17 cellular contexts compared by ENCODE assay signal in the genomic region with DNA sequence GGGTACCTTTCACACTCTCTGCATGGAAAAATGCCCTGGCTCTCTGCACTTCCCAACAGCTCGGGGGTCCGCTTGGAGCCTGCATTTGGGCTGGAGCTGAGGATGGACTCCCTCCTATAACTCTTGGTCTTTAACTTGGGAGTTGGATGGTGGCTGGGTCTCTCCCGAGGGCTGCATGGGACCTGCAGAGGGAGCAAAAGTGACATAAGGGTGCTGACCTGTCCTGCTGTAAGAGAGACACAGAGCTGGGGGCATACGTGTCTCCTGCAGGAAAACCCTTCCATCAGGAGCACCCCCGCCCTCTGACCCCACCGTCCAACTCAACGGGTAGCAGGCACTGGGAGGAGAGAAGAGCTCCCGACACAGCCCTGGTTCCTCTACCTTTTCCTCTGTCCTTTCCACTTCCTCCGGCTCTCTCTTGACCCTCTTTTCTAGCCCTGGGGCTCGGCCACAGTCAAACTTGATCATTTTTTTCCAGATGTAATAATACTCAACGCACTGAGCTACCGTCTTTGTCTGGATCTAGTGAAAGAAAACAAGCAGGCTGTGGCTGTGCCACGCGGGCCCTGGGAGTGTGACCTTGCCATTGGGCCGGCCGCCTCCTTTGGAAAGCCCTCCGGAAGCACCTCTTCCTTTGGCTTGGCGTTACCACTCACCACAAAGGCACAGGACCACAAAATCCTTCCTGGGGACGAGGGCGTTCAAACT. TPM values are rescaled to one million over a fixed set of nuclear protein-coding genes. Genes with fewer than 3 reads are reported as not detected.
DNase-seq lines count a peak whose midpoint lies in the region; ATAC-seq and TF ChIP-seq lines count a peak whose summit lies in the region.
"Had no signal": no experiment of that assay in that cellular context is flagged by ENCODE, and none has a peak within 500 bp of the region (broad histone marks: within the 10 kb centered on the region; RNA-seq: fewer than 3 reads in every experiment).

No MANE protein-coding gene starts in this region.

- no peak overlapping the region for H3K27ac Mint-ChIP-seq in type B pancreatic cell
- H3K27ac Mint-ChIP-seq: dendritic cell treated with granulocyte-macrophage colony-stimulating factor and Interleukin-4, amounts not matched to agents 40 ng/mL and 50 ng/mL, for 4 days had no signal

- peak overlapping the region; percentile 16 for H3K9ac ChIP-seq in Loucy (ENCODE audit: low read depth, low read length, poor library complexity, severe bottlenecking)

- H3K4me2 ChIP-seq in Loucy (ENCODE audit: low read depth, low read length, poor library complexity, severe bottlenecking), result peak overlapping the region; percentile 42

- H3K4me1 ChIP-seq in Loucy (ENCODE audit: insufficient read depth, low read length, poor library complexity, severe bottlenecking) (peaks cover 45% of the 10 kb centered on the region), left ventricle myocardium inferior (peaks cover 34% of the 10 kb centered on the region)

- H3K4me3 ChIP-seq in Loucy (ENCODE audit: low read length, poor library complexity, severe bottlenecking) (peak overlapping the region; percentile 30), left ventricle myocardium inferior (no peak overlapping the region)

- no peaks in the 10 kb centered on the region for H3F3A ChIP-seq in Loucy (ENCODE audit: low read depth)

- TF ChIP-seq CTCF in GM13977 (IDR thresholded peaks at IDR 0.05; ENCODE audit: extremely low read depth, insufficient read depth, missing control alignments) (peak; percentile 4), Loucy (conservative IDR thresholded peaks at IDR 0.05; ENCODE audit: low read length) (no peak), left ventricle myocardium inferior (IDR thresholded peaks at IDR 0.05; ENCODE audit: borderline replicate concordance) (peak; percentile 18), type B pancreatic cell (conservative IDR thresholded peaks at IDR 0.05) (no peak)

- no peaks in the 10 kb centered on the region for H3K9me2 ChIP-seq in Loucy (replicated peaks; ENCODE audit: low read depth, low read length)

- intact Hi-C loops in left ventricle myocardium inferior (cut with micrococcal nuclease) (loop anchor here (10.0 kb wide), 1 partner anchor 73 kb away; no protein-coding TSS in a partner anchor), sciatic nerve (cut with DNase I) (loop anchor here (10.0 kb wide), 1 partner anchor 173 kb away; no protein-coding TSS in a partner anchor)

- ATAC-seq in sciatic nerve, result peak; percentile 20
- ATAC-seq in HG03025 (IDR thresholded peaks at IDR 0.05; ENCODE audit: low FRiP score, unreplicated experiment), result no peak

- no peaks in the 10 kb centered on the region for H3K36me3 ChIP-seq in Loucy (ENCODE audit: insufficient read depth, low read length)
- H3K36me3 ChIP-seq in left ventricle myocardium inferior, result no peaks in the 10 kb centered on the region

- peaks cover 27% of the 10 kb centered on the region for H3K27me3 Mint-ChIP-seq in type B pancreatic cell

- H3K9me3 Mint-ChIP-seq in type B pancreatic cell, result no peaks in the 10 kb centered on the region
- H3K9me3 Mint-ChIP-seq: dendritic cell treated with granulocyte-macrophage colony-stimulating factor and Interleukin-4, amounts not matched to agents 40 ng/mL and 50 ng/mL, for 4 days had no signal

- in situ Hi-C loops in GM13977 (cut with MboI; ENCODE audit: low pct_unique_long_range_greater_than_20kb, low sequenced_read_pairs, unreplicated experiment), result no loop called here

- H4K20me1 ChIP-seq in Loucy (ENCODE audit: insufficient read depth, low read length, poor library complexity, severe bottlenecking), result no peaks in the 10 kb centered on the region

- no peak overlapping the region; the same call in 1 of the 2 replicates for H2AFZ ChIP-seq in Loucy (ENCODE audit: low read length)

- H3K79me2 ChIP-seq in Loucy (ENCODE audit: insufficient read depth, low read length), result no peaks in the 10 kb centered on the region

- no peaks in the 10 kb centered on the region for H3K4me1 Mint-ChIP-seq in type B pancreatic cell (ENCODE audit: unreplicated experiment)

- H3K36me3 Mint-ChIP-seq in type B pancreatic cell, result no peaks in the 10 kb centered on the region

- H3K9me3 ChIP-seq in Loucy (ENCODE audit: insufficient read depth, low read depth, low read length) (no peaks in the 10 kb centered on the region), left ventricle myocardium inferior (replicated peaks) (no peaks in the 10 kb centered on the region)

- H3K27ac ChIP-seq in left ventricle myocardium inferior (replicated peaks), result peak overlapping the region; percentile 80

- no peak overlapping the region for H3K4me3 Mint-ChIP-seq in type B pancreatic cell
- H3K4me3 Mint-ChIP-seq: dendritic cell treated with granulocyte-macrophage colony-stimulating factor and Interleukin-4, amounts not matched to agents 40 ng/mL and 50 ng/mL, for 4 days had no signal

- no peaks in the 10 kb centered on the region for H3K27me3 ChIP-seq in Loucy (ENCODE audit: insufficient read depth, low read length, poor library complexity, severe bottlenecking)
- no peaks in the 10 kb centered on the region for H3K27me3 ChIP-seq in left ventricle myocardium inferior (ENCODE audit: low read depth)

- DNase-seq in GM13977 (ENCODE audit: low spot score) (no peak), left ventricle myocardium inferior (no peak), sciatic nerve (ENCODE audit: low spot score) (no peak), type B pancreatic cell (ENCODE audit: extremely low spot score, unreplicated experiment) (no peak)
- DNase-seq in activated naive CD4-positive, alpha-beta T cell treated with anti-CD3 and anti-CD28 coated beads, Interleukin-2, amount 50 U/mL, for 16 hours, result no peak
- DNase-seq: activated CD4-positive, CD25-positive, alpha-beta regulatory T cell treated with anti-CD3 and anti-CD28 coated beads, Interleukin-2, amount 50 U/mL, for 72 hours; DND-41; Kasumi-1; NCI-H2107; NCI-H526; SHP77 had no signal

RNA-seq across cellular contexts. Expression of a gene that starts 6.8 kb away (rescaled TPM):
- total RNA-seq in left ventricle myocardium inferior, result 120 TPM
- total RNA-seq in sciatic nerve, result 91.7 TPM
- total RNA-seq in type B pancreatic cell (ENCODE audit: low replicate concordance), result 63.0 and 80.6 TPM in 2 replicates

RNA-seq across cellular contexts. Expression of a gene that starts 37.6 kb away (rescaled TPM):
- total RNA-seq in left ventricle myocardium inferior (10.9 TPM), sciatic nerve (6.3 TPM), type B pancreatic cell (ENCODE audit: low replicate concordance) (9.6 and 21.2 TPM in 2 replicates)

RNA-seq across cellular contexts. Expression of a gene that starts 49.9 kb away (rescaled TPM):
- 0.30 TPM for total RNA-seq in left ventricle myocardium inferior
- not detected for total RNA-seq in sciatic nerve
- 1.2 and 1.3 TPM in 2 replicates for total RNA-seq in type B pancreatic cell (ENCODE audit: low replicate concordance)
- total RNA-seq: mesenteric fat pad had no signal

RNA-seq across cellular contexts. Expression of a gene that starts 51.3 kb away (rescaled TPM):
- 0.99 TPM for total RNA-seq in left ventricle myocardium inferior
- total RNA-seq in sciatic nerve, result 0.71 TPM
- not detected in 2 replicates for total RNA-seq in type B pancreatic cell (ENCODE audit: low replicate concordance)
- total RNA-seq: HT-29, renal cortical epithelial cell had no signal

Comparison
In these comparisons a context has a peak if more than half of its experiments do, and no peak if none do; other contexts are left out.
1. CTCF ChIP-seq: peak in GM13977 (single experiment) and left ventricle myocardium inferior (single experiment); none in Loucy (single experiment) and type B pancreatic cell (single experiment).